Comparison of ENCODE assay signal across 13 cellular contexts in genomic region chr14:93708311-93708734, GRCh38.
DNase-seq lines count a peak whose midpoint lies in the region; TF ChIP-seq lines count a peak whose summit lies in the region.
"Had no signal": no experiment of that assay in that cellular context is flagged by ENCODE, and none has a peak within 500 bp of the region (broad histone marks: within the 10 kb centered on the region; RNA-seq: fewer than 3 reads in every experiment).

No MANE protein-coding gene starts in this region.

- DNase-seq in DMS79 treated with DMSO at 0.1 percent for 48 hours (lab: John Stamatoyannopoulos, UW), result peak; percentile 71
- peak; percentile 96 for DNase-seq in Karpas-422
- DNase-seq in esophagus muscularis mucosa (ENCODE audit: extremely low spot score), result peak; percentile 90
- DNase-seq in osteocyte (ENCODE audit: extremely low spot score, unreplicated experiment), result peak; percentile 62
- no peak for DNase-seq in SHP77 (lab: John Stamatoyannopoulos, UW)
- no peak for DNase-seq in T-helper 2 cell
- no peak for DNase-seq in putamen (ENCODE audit: low spot score)
- DNase-seq: H9, KG1, NCI-H2029, NCI-H2171 treated with DMSO at 0.1 percent for 48 hours, NCI-H82 had no signal

- TF ChIP-seq EP300 in esophagus muscularis mucosa (IDR thresholded peaks at IDR 0.05), result no peak

- H3K4me2 ChIP-seq in Karpas-422 (ENCODE audit: low read depth, low read length, poor library complexity, severe bottlenecking), result peak overlapping the region; percentile 60

- no peaks in the 10 kb centered on the region for H3K4me1 Mint-ChIP-seq in osteocyte (ENCODE audit: unreplicated experiment)

- peak overlapping the region; percentile 54 for H3K9ac ChIP-seq in Karpas-422 (ENCODE audit: low read length)

- no peaks in the 10 kb centered on the region for H3K36me3 ChIP-seq in Karpas-422 (ENCODE audit: insufficient read depth, low read length)
- H3K36me3 ChIP-seq in esophagus muscularis mucosa, result no peaks in the 10 kb centered on the region
- H3K36me3 ChIP-seq: SJSA1 had no signal

- H3K9me3 Mint-ChIP-seq in osteocyte (ENCODE audit: unreplicated experiment), result peaks cover 10% of the 10 kb centered on the region
- H3K9me3 Mint-ChIP-seq: H9 had no signal

- WGBS in esophagus muscularis mucosa, result 58% methylated on average over 6 of the region's 6 CpGs

- H4K20me1 ChIP-seq in Karpas-422 (ENCODE audit: insufficient read depth, low read depth, low read length), result no peaks in the 10 kb centered on the region

- no peak overlapping the region for H3K27ac Mint-ChIP-seq in osteocyte (ENCODE audit: unreplicated experiment)
- H3K27ac Mint-ChIP-seq: H9 had no signal

- no peaks in the 10 kb centered on the region for H3K36me3 Mint-ChIP-seq in osteocyte (ENCODE audit: unreplicated experiment)

- no peaks in the 10 kb centered on the region for H3K27me3 Mint-ChIP-seq in osteocyte (ENCODE audit: unreplicated experiment)

- peaks cover 60% of the 10 kb centered on the region for H3K4me1 ChIP-seq in Karpas-422 (ENCODE audit: low read length)
- H3K4me1 ChIP-seq in esophagus muscularis mucosa, result peaks cover 0 to 7% (median 5%) of the 10 kb centered on the region in 4 donors
- H3K4me1 ChIP-seq: SJSA1 had no signal

- H3K4me3 ChIP-seq in Karpas-422 (ENCODE audit: low read length) (peak overlapping the region; percentile 5; the same call in 1 of the 2 replicates), esophagus muscularis mucosa (no peak overlapping the region)
- H3K4me3 ChIP-seq: SJSA1 had no signal

- TF ChIP-seq CTCF in esophagus muscularis mucosa (IDR thresholded peaks at IDR 0.05) (no peak), osteocyte (IDR thresholded peaks at IDR 0.05) (no peak)

- H3K27me3 ChIP-seq in Karpas-422 (ENCODE audit: low read length), result no peaks in the 10 kb centered on the region
- H3K27me3 ChIP-seq in esophagus muscularis mucosa, result peaks cover 0 to 10% (median 0%) of the 10 kb centered on the region in 4 donors

- H3K4me3 Mint-ChIP-seq in osteocyte (ENCODE audit: unreplicated experiment), result no peak overlapping the region
- H3K4me3 Mint-ChIP-seq: H9 had no signal

- H3K79me2 ChIP-seq in Karpas-422 (ENCODE audit: low read length), result no peaks in the 10 kb centered on the region

- intact Hi-C loops in esophagus muscularis mucosa (cut with DNase I), result no loop called here

- H2AFZ ChIP-seq in Karpas-422 (ENCODE audit: low read length), result no peak overlapping the region

- no peak for TF ChIP-seq POLR2A in esophagus muscularis mucosa (IDR thresholded peaks at IDR 0.05; ENCODE audit: low read depth)

- no peaks in the 10 kb centered on the region for H3K9me2 ChIP-seq in Karpas-422 (replicated peaks; ENCODE audit: insufficient read depth, low read length)

- H3K27ac ChIP-seq in Karpas-422 (ENCODE audit: low read length), result peak overlapping the region; percentile 93
- H3K27ac ChIP-seq in esophagus muscularis mucosa (replicated peaks in 1 of 4), result no peak overlapping the region
- H3K27ac ChIP-seq: SJSA1 had no signal

- H3K9me3 ChIP-seq in Karpas-422 (ENCODE audit: low read length), result no peaks in the 10 kb centered on the region
- no peaks in the 10 kb centered on the region for H3K9me3 ChIP-seq in esophagus muscularis mucosa
- H3K9me3 ChIP-seq: SJSA1 had no signal

Comparison
In these comparisons a context has a peak if more than half of its experiments do, and no peak if none do; other contexts are left out.
1. DNase-seq: peak in DMS79 treated with DMSO at 0.1 percent for 48 hours (single experiment), Karpas-422 (single experiment), esophagus muscularis mucosa (single experiment) and osteocyte (single experiment); none in SHP77 (0 of 2), T-helper 2 cell (0 of 5) and putamen (single experiment).